15 cellular contexts compared by ENCODE assay signal in genomic region chr5:143554194-143554717, GRCh38.
DNase-seq lines count a peak whose midpoint lies in the region; ATAC-seq, FAIRE-seq and TF ChIP-seq lines count a peak whose summit lies in the region.
"Had no signal": no experiment of that assay in that cellular context is flagged by ENCODE, and none has a peak within 500 bp of the region (broad histone marks: within the 10 kb centered on the region; RNA-seq: fewer than 3 reads in every experiment).

No MANE protein-coding gene starts in this region.

- no peak for TF ChIP-seq CTCF in bronchial epithelial cell (IDR thresholded peaks at IDR 0.05; ENCODE audit: insufficient read depth, low read length, severe bottlenecking)
- TF ChIP-seq CTCF in mesothelial cell of epicardium (IDR thresholded peaks at IDR 0.05; ENCODE audit: unreplicated experiment), result no peak

- no peak overlapping the region for H3K4me3 ChIP-seq in bronchial epithelial cell (ENCODE audit: low read depth, low read length)
- H3K4me3 ChIP-seq: tibial nerve had no signal

- H3K9me3 Mint-ChIP-seq in natural killer cell treated with Interleukin-12 subunit alpha and Interleukin-12 subunit beta and Interleukin-15 and Interleukin-18, amount 100 ng/mL, for 72 hours, result peaks cover 8% of the 10 kb centered on the region
- no peaks in the 10 kb centered on the region for H3K9me3 Mint-ChIP-seq in mesothelial cell of epicardium
- H3K9me3 Mint-ChIP-seq: activated naive CD8-positive, alpha-beta T cell treated with anti-CD3 and anti-CD28 coated beads, Interleukin-2, amount 50 U/mL, for 24 hours had no signal

- H3K27ac Mint-ChIP-seq in natural killer cell treated with Interleukin-12 subunit alpha and Interleukin-12 subunit beta and Interleukin-15 and Interleukin-18, amount 100 ng/mL, for 72 hours, result peak overlapping the region in 1 of 2 donors; percentile 67
- no peak overlapping the region for H3K27ac Mint-ChIP-seq in mesothelial cell of epicardium
- H3K27ac Mint-ChIP-seq: activated naive CD8-positive, alpha-beta T cell treated with anti-CD3 and anti-CD28 coated beads, Interleukin-2, amount 50 U/mL, for 24 hours; nephron had no signal

- H3K27me3 ChIP-seq in bronchial epithelial cell (ENCODE audit: control insufficient read depth, insufficient read depth, low read length), result no peaks in the 10 kb centered on the region
- H3K27me3 ChIP-seq: tibial nerve had no signal

- DNase-seq in EL, result peak; percentile 99
- DNase-seq in NCI-H226, result peak; percentile 98
- DNase-seq in bronchial epithelial cell (ENCODE audit: low read depth), result peak; percentile 99
- no peak for DNase-seq in natural killer cell treated with Interleukin-12 subunit alpha and Interleukin-12 subunit beta and Interleukin-15 and Interleukin-18, amount 100 ng/mL, for 72 hours (ENCODE audit: low spot score)
- no peak for DNase-seq in mesothelial cell of epicardium (ENCODE audit: low spot score in 2 of 2, unreplicated experiment in 2 of 2)
- no peak for DNase-seq in GDM1 (lab: John Stamatoyannopoulos, UW)
- DNase-seq: activated CD4-positive, alpha-beta T cell treated with anti-CD3 and anti-CD28 coated beads, Interleukin-2, amount 50 U/mL, for 1 hour; activated naive CD8-positive, alpha-beta T cell treated with anti-CD3 and anti-CD28 coated beads, Interleukin-2, amount 50 U/mL, for 24 hours; DND-41; head of caudate nucleus; KG1 had no signal

- H3K36me3 Mint-ChIP-seq in natural killer cell treated with Interleukin-12 subunit alpha and Interleukin-12 subunit beta and Interleukin-15 and Interleukin-18, amount 100 ng/mL, for 72 hours, result peaks cover 11% of the 10 kb centered on the region
- H3K36me3 Mint-ChIP-seq in mesothelial cell of epicardium, result no peaks in the 10 kb centered on the region

- no peak for FAIRE-seq in bronchial epithelial cell (lab: Jason Lieb, UNC)

- peak; percentile 60 for ATAC-seq in natural killer cell treated with Interleukin-12 subunit alpha and Interleukin-12 subunit beta and Interleukin-15 and Interleukin-18, amount 100 ng/mL, for 72 hours
- ATAC-seq in HG02678 (IDR thresholded peaks at IDR 0.05; ENCODE audit: unreplicated experiment) (no peak), HG02623 (IDR thresholded peaks at IDR 0.05; ENCODE audit: unreplicated experiment) (no peak)
- ATAC-seq: activated naive CD8-positive, alpha-beta T cell treated with anti-CD3 and anti-CD28 coated beads, Interleukin-2, amount 50 U/mL, for 24 hours had no signal

- peaks cover 32 to 33% of the 10 kb centered on the region in 2 donors for H3K4me1 Mint-ChIP-seq in natural killer cell treated with Interleukin-12 subunit alpha and Interleukin-12 subunit beta and Interleukin-15 and Interleukin-18, amount 100 ng/mL, for 72 hours (ENCODE audit: low read depth in 2 of 2)
- H3K4me1 Mint-ChIP-seq in mesothelial cell of epicardium, result peaks cover 15% of the 10 kb centered on the region

- H3K36me3 ChIP-seq in bronchial epithelial cell (ENCODE audit: control insufficient read depth, insufficient read depth, low read length), result no peaks in the 10 kb centered on the region
- H3K36me3 ChIP-seq: tibial nerve had no signal

- H3K4me3 Mint-ChIP-seq in natural killer cell treated with Interleukin-12 subunit alpha and Interleukin-12 subunit beta and Interleukin-15 and Interleukin-18, amount 100 ng/mL, for 72 hours, result no peak overlapping the region
- no peak overlapping the region for H3K4me3 Mint-ChIP-seq in mesothelial cell of epicardium
- H3K4me3 Mint-ChIP-seq: activated naive CD8-positive, alpha-beta T cell treated with anti-CD3 and anti-CD28 coated beads, Interleukin-2, amount 50 U/mL, for 24 hours; nephron had no signal

- peaks cover 6 to 7% of the 10 kb centered on the region in 2 donors for H3K27me3 Mint-ChIP-seq in natural killer cell treated with Interleukin-12 subunit alpha and Interleukin-12 subunit beta and Interleukin-15 and Interleukin-18, amount 100 ng/mL, for 72 hours
- H3K27me3 Mint-ChIP-seq in mesothelial cell of epicardium (ENCODE audit: low read depth), result no peaks in the 10 kb centered on the region

Comparison
In these comparisons a context has a peak if more than half of its experiments do, and no peak if none do; other contexts are left out.
1. DNase-seq: peak in EL (single experiment), NCI-H226 (single experiment) and bronchial epithelial cell (single experiment); none in natural killer cell treated with Interleukin-12 subunit alpha and Interleukin-12 subunit beta and Interleukin-15 and Interleukin-18, amount 100 ng/mL, for 72 hours (single experiment), mesothelial cell of epicardium (0 of 2) and GDM1 (single experiment).
2. ATAC-seq: peak in natural killer cell treated with Interleukin-12 subunit alpha and Interleukin-12 subunit beta and Interleukin-15 and Interleukin-18, amount 100 ng/mL, for 72 hours (2 of 2); none in HG02678 (single experiment) and HG02623 (single experiment).